In genomic region chr7:103856929-103857328, GRCh38 we compare ENCODE assay signal across 22 cellular contexts.
"Had no signal": no experiment of that assay in that cellular context is flagged by ENCODE, and none has a peak within 500 bp of the region (broad histone marks: within the 10 kb centered on the region; RNA-seq: fewer than 3 reads in every experiment).

No MANE protein-coding gene starts in this region.

- H3K27me3 ChIP-seq: ascending aorta, colonic mucosa, foreskin keratinocyte, neutrophil, pancreas, right lobe of liver, suprapubic skin had no signal

- H3K4me3 ChIP-seq: ascending aorta, colonic mucosa, lung, pancreas, right lobe of liver, suprapubic skin had no signal

- H3K36me3 ChIP-seq: ascending aorta, colonic mucosa, neutrophil, pancreas, right lobe of liver, suprapubic skin had no signal

- H3K9me3 ChIP-seq: ascending aorta, colonic mucosa, neutrophil, pancreas, right lobe of liver, suprapubic skin had no signal

- FAIRE-seq: keratinocyte, pancreas, small intestine had no signal

- ATAC-seq: activated T-cell treated with anti-CD3 and anti-CD28 coated beads, Interleukin-2, amount 50 U/mL, for 72 hours; foreskin keratinocyte; natural killer cell treated with Interleukin-12 subunit alpha and Interleukin-12 subunit beta and Interleukin-15 and Interleukin-18, amount 100 ng/mL, for 72 hours; pancreas; right lobe of liver; stimulated activated naive CD8-positive, alpha-beta T cell treated with anti-CD3 and anti-CD28 coated beads, Interleukin-15, amount 100 ng/mL, for 72 hours had no signal

- H3K4me1 ChIP-seq: ascending aorta, colonic mucosa, foreskin keratinocyte, pancreas, right lobe of liver, suprapubic skin had no signal

- DNase-seq: activated CD4-positive, alpha-beta T cell treated with anti-CD3 and anti-CD28 coated beads, Interleukin-2, amount 50 U/mL, for 1 hour; activated CD4-positive, CD25-positive, alpha-beta regulatory T cell treated with anti-CD3 and anti-CD28 coated beads, Interleukin-2, amount 50 U/mL, for 72 hours; activated CD8-positive, alpha-beta memory T cell treated with anti-CD3 and anti-CD28 coated beads, Interleukin-2, amount 50 U/mL, for 48 hours; activated gamma-delta T cell; activated T-cell treated with anti-CD3 and anti-CD28 coated beads, Interleukin-2, amount 50 U/mL, for 72 hours; colonic mucosa; foreskin keratinocyte; hypothalamus; pancreas; right lobe of liver; small intestine; stimulated activated CD4-positive, alpha-beta T cell treated with anti-CD3 and anti-CD28 coated beads, Interleukin-15, amount 100 ng/mL, for 24 hours; stimulated activated CD4-positive, alpha-beta T cell treated with anti-CD3 and anti-CD28 coated beads, Interleukin-2, amount 100 ng/mL, for 48 hours; stimulated activated naive CD8-positive, alpha-beta T cell treated with anti-CD3 and anti-CD28 coated beads, Interleukin-15, amount 100 ng/mL, for 72 hours; trophoblast cell had no signal

- H3K27ac ChIP-seq: ascending aorta, colonic mucosa, foreskin keratinocyte, neutrophil, pancreas, right lobe of liver, suprapubic skin, VCaP had no signal
